In the genomic region with DNA sequence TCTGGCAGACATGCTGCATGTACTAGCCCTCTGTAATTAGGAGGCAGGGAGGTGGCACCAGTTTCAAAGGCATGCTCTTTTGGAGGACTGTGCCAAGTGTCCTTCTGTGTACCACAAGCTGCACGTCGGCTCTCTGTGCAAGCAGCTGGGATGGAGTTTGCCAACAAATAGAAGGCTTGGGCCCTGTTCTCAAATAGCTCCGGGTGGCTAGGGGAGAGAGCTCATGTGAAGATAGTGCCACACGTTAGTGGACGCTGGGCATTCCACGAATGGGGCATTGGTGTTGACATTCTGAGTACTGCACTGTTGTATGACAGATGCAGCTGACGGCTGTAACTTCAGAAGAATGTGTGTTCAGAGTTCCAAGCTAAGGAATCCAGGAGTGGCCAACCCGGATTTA, we compare ENCODE assay signal across 20 cellular contexts. TPM values are rescaled to one million over a fixed set of nuclear protein-coding genes. Genes with fewer than 3 reads are reported as not detected.
DNase-seq lines count a peak whose midpoint lies in the region; ATAC-seq and TF ChIP-seq lines count a peak whose summit lies in the region.
"Had no signal": no experiment of that assay in that cellular context is flagged by ENCODE, and none has a peak within 500 bp of the region (broad histone marks: within the 10 kb centered on the region; RNA-seq: fewer than 3 reads in every experiment).

No MANE protein-coding gene starts in this region.

- peak overlapping the region in 4 of 5 experiments; percentile 75 to 90 (median 76) for H3K27ac Mint-ChIP-seq in brain
- no peak overlapping the region for H3K27ac Mint-ChIP-seq in nephron progenitor cell
- H3K27ac Mint-ChIP-seq: activated T-cell treated with anti-CD3 and anti-CD28 coated beads, Interleukin-2, amount 50 U/mL, for 24 hours; dendritic cell treated with granulocyte-macrophage colony-stimulating factor and Interleukin-4, amounts not matched to agents 40 ng/mL and 50 ng/mL, for 4 days; T-helper 1 cell treated with Interleukin-12 subunit alpha and Interleukin-12 subunit beta and Interleukin-4 antibody, amounts not matched to agents 30 μg/mL and 1 μg/mL, for 36 hours; type B pancreatic cell had no signal

- ATAC-seq in Right ventricle myocardium inferior = peak; percentile 48
- no peak for ATAC-seq in GM19397 (IDR thresholded peaks at IDR 0.05; ENCODE audit: unreplicated experiment)
- ATAC-seq: GM12878 had no signal

- no peak for DNase-seq in Right ventricle myocardium inferior (ENCODE audit: missing footprints)
- no peak for DNase-seq in cardiac septum (ENCODE audit: low spot score)
- DNase-seq in nephron progenitor cell = no peak
- DNase-seq in 8988T = no peak
- no peak for DNase-seq in activated gamma-delta T cell (lab: John Stamatoyannopoulos, UW)
- no peak for DNase-seq in GM19238 (ENCODE audit: insufficient read length, low spot score)
- DNase-seq: activated naive CD4-positive, alpha-beta T cell; activated T-cell treated with anti-CD3 and anti-CD28 coated beads, Interleukin-2, amount 50 U/mL, for 24 hours; DND-41; H9; NCI-H187; Peyer's patch; stimulated activated CD8-positive, alpha-beta memory T cell treated with anti-CD3 and anti-CD28 coated beads, Interleukin-4, amount 100 ng/mL, for 48 hours had no signal

- TF ChIP-seq CTCF in brain (conservative IDR thresholded peaks at IDR 0.05) = no peak
- no peak for TF ChIP-seq CTCF in nephron progenitor cell (IDR thresholded peaks at IDR 0.05)

- H3K4me1 Mint-ChIP-seq in brain (peaks cover 56% of the 10 kb centered on the region), nephron progenitor cell (peaks cover 41% of the 10 kb centered on the region)

- H3K27me3 Mint-ChIP-seq in brain (no peaks in the 10 kb centered on the region), nephron progenitor cell (ENCODE audit: low read depth, poor library complexity) (peaks cover 2% of the 10 kb centered on the region)
- H3K27me3 Mint-ChIP-seq: activated T-cell treated with anti-CD3 and anti-CD28 coated beads, Interleukin-2, amount 50 U/mL, for 24 hours; type B pancreatic cell had no signal

- H3K36me3 Mint-ChIP-seq in brain (peaks cover 35% of the 10 kb centered on the region), nephron progenitor cell (ENCODE audit: low read depth) (peaks cover 15% of the 10 kb centered on the region)

- intact Hi-C loops in Right ventricle myocardium inferior (cut with DNase I) (no loop called here), cardiac septum (cut with DNase I) (no loop called here)

- no peaks in the 10 kb centered on the region for H3K9me3 Mint-ChIP-seq in brain
- H3K9me3 Mint-ChIP-seq in nephron progenitor cell = no peaks in the 10 kb centered on the region
- H3K9me3 Mint-ChIP-seq: activated T-cell treated with anti-CD3 and anti-CD28 coated beads, Interleukin-2, amount 50 U/mL, for 24 hours; dendritic cell treated with granulocyte-macrophage colony-stimulating factor and Interleukin-4, amounts not matched to agents 40 ng/mL and 50 ng/mL, for 4 days; H9; neural crest cell; T-helper 1 cell treated with Interleukin-12 subunit alpha and Interleukin-12 subunit beta and Interleukin-4 antibody, amounts not matched to agents 30 μg/mL and 1 μg/mL, for 36 hours; type B pancreatic cell had no signal

- H3K4me3 Mint-ChIP-seq in brain (peak overlapping the region in 4 of 5 experiments; percentile 57 to 81 (median 68)), nephron progenitor cell (peak overlapping the region; percentile 28)
- H3K4me3 Mint-ChIP-seq: activated T-cell treated with anti-CD3 and anti-CD28 coated beads, Interleukin-2, amount 50 U/mL, for 24 hours; dendritic cell treated with granulocyte-macrophage colony-stimulating factor and Interleukin-4, amounts not matched to agents 40 ng/mL and 50 ng/mL, for 4 days; H9; T-helper 1 cell treated with Interleukin-12 subunit alpha and Interleukin-12 subunit beta and Interleukin-4 antibody, amounts not matched to agents 30 μg/mL and 1 μg/mL, for 36 hours; type B pancreatic cell had no signal

RNA-seq across cellular contexts. Expression of gene AACS, which starts 4.4 kb away (rescaled TPM):
- total RNA-seq in Right ventricle myocardium inferior = 12.1 TPM
- total RNA-seq in cardiac septum = 9.0 TPM
- polyA plus RNA-seq in brain (ENCODE audit: insufficient read depth, low read depth, low replicate concordance) = 56.9 TPM
